10 cellular contexts compared by ENCODE assay signal in genomic region chrX:68995780-68996551, GRCh38.
DNase-seq lines count a peak whose midpoint lies in the region; ATAC-seq and TF ChIP-seq lines count a peak whose summit lies in the region.
"Had no signal": no experiment of that assay in that cellular context is flagged by ENCODE, and none has a peak within 500 bp of the region (broad histone marks: within the 10 kb centered on the region; RNA-seq: fewer than 3 reads in every experiment).

No MANE protein-coding gene starts in this region.

- peak overlapping the region in 1 of 2 donors; percentile 56 for H3K27ac ChIP-seq in coronary artery
- peak overlapping the region; percentile 70 for H3K27ac ChIP-seq in rectal smooth muscle tissue (ENCODE audit: low read depth, low read length)

- no peaks in the 10 kb centered on the region for H3K27me3 ChIP-seq in rectal smooth muscle tissue (ENCODE audit: control insufficient read depth, insufficient read depth, low read length)

- peak; percentile 55 for DNase-seq in ELF-1 (ENCODE audit: low read depth, low spot score)
- DNase-seq in coronary artery (ENCODE audit: low spot score), result no peak
- DNase-seq in kidney glomerular epithelial cell (lab: John Stamatoyannopoulos, UW), result peak; percentile 68
- DNase-seq in amygdala (lab: John Stamatoyannopoulos, UW), result no peak
- no peak for DNase-seq in stimulated activated naive CD4-positive, alpha-beta T cell (lab: John Stamatoyannopoulos, UW)
- DNase-seq in stimulated activated CD4-positive, alpha-beta T cell treated with anti-CD3 and anti-CD28 coated beads, Interleukin-2, amount 100 ng/mL, for 24 hours, result no peak
- DNase-seq: CD4-positive, CD25-positive, alpha-beta regulatory T cell; MM.1S had no signal

- H3K9ac ChIP-seq in rectal smooth muscle tissue (ENCODE audit: low read length), result no peak overlapping the region

- peaks cover 12% of the 10 kb centered on the region for H3K4me1 ChIP-seq in rectal smooth muscle tissue (ENCODE audit: control insufficient read depth, insufficient read depth, low read length)

- H3K36me3 ChIP-seq in rectal smooth muscle tissue (ENCODE audit: control insufficient read depth, insufficient read depth, low read length), result no peaks in the 10 kb centered on the region

- H3K4me3 ChIP-seq in coronary artery (peak overlapping the region; percentile 15), rectal smooth muscle tissue (ENCODE audit: low read length) (no peak overlapping the region)

- no peak for ATAC-seq in HG02970 (IDR thresholded peaks at IDR 0.05; ENCODE audit: low FRiP score, unreplicated experiment)

- TF ChIP-seq CTCF in coronary artery (IDR thresholded peaks at IDR 0.05), result no peak

Comparison
In these comparisons a context has a peak if more than half of its experiments do, and no peak if none do; other contexts are left out.
1. DNase-seq: peak in ELF-1 (single experiment) and kidney glomerular epithelial cell (single experiment); none in coronary artery (single experiment), amygdala (0 of 56), stimulated activated naive CD4-positive, alpha-beta T cell (0 of 6) and stimulated activated CD4-positive, alpha-beta T cell treated with anti-CD3 and anti-CD28 coated beads, Interleukin-2, amount 100 ng/mL, for 24 hours (0 of 2).